In genomic region chr17:32596666-32597065, GRCh38 we compare ENCODE assay signal across 10 cellular contexts.
DNase-seq lines count a peak whose midpoint lies in the region; ATAC-seq lines count a peak whose summit lies in the region.
"Had no signal": no experiment of that assay in that cellular context is flagged by ENCODE, and none has a peak within 500 bp of the region (broad histone marks: within the 10 kb centered on the region; RNA-seq: fewer than 3 reads in every experiment).

No MANE protein-coding gene starts in this region.

- no peak for DNase-seq in activated naive CD4-positive, alpha-beta T cell treated with anti-CD3 and anti-CD28 coated beads, Interleukin-2, amount 50 U/mL, for 72 hours (ENCODE audit: low spot score in 2 of 2)
- no peak for DNase-seq in activated naive CD4-positive, alpha-beta T cell treated with anti-CD3 and anti-CD28 coated beads, Interleukin-2, amount 10 ng/mL, durations not matched to agents 7 days and 5 days
- DNase-seq in SW480 (ENCODE audit: low spot score) (peak; percentile 60), superior temporal gyrus (ENCODE audit: extremely low spot score) (peak; percentile 49), SIG-M5 (lab: John Stamatoyannopoulos, UW) (no peak)
- no peak for DNase-seq in activated naive CD4-positive, alpha-beta T cell treated with Interleukin-2 at 50 U/mL for 16 hours
- DNase-seq: BE2C, hypothalamus had no signal

- peaks cover 11% of the 10 kb centered on the region for H3K4me1 Mint-ChIP-seq in activated naive CD4-positive, alpha-beta T cell treated with anti-CD3 and anti-CD28 coated beads, Interleukin-2, amount 10 ng/mL, durations not matched to agents 7 days and 5 days

- H3K27me3 Mint-ChIP-seq in activated naive CD4-positive, alpha-beta T cell treated with anti-CD3 and anti-CD28 coated beads, Interleukin-2, amount 10 ng/mL, durations not matched to agents 7 days and 5 days, result peaks cover 6% of the 10 kb centered on the region

- H3K27ac Mint-ChIP-seq in activated naive CD4-positive, alpha-beta T cell treated with anti-CD3 and anti-CD28 coated beads, Interleukin-2, amount 50 U/mL, for 72 hours, result no peak overlapping the region
- no peak overlapping the region for H3K27ac Mint-ChIP-seq in activated naive CD4-positive, alpha-beta T cell treated with anti-CD3 and anti-CD28 coated beads, Interleukin-2, amount 10 ng/mL, durations not matched to agents 7 days and 5 days

- CTCF ChIA-PET in activated naive CD4-positive, alpha-beta T cell treated with anti-CD3 and anti-CD28 coated beads, Interleukin-2, amount 10 ng/mL, durations not matched to agents 7 days and 5 days (lab: Charles Lee), result interaction anchor here (0.9 to 1.3 kb wide), 2 partner anchors 113 to 114 kb away, joined by 3 to 5 read pairs; no protein-coding TSS in a partner anchor

- no peaks in the 10 kb centered on the region for H3K9me3 Mint-ChIP-seq in activated naive CD4-positive, alpha-beta T cell treated with anti-CD3 and anti-CD28 coated beads, Interleukin-2, amount 50 U/mL, for 72 hours
- H3K9me3 Mint-ChIP-seq in activated naive CD4-positive, alpha-beta T cell treated with anti-CD3 and anti-CD28 coated beads, Interleukin-2, amount 10 ng/mL, durations not matched to agents 7 days and 5 days, result no peaks in the 10 kb centered on the region

- H3K4me3 Mint-ChIP-seq in activated naive CD4-positive, alpha-beta T cell treated with anti-CD3 and anti-CD28 coated beads, Interleukin-2, amount 10 ng/mL, durations not matched to agents 7 days and 5 days, result no peak overlapping the region

- ATAC-seq in activated naive CD4-positive, alpha-beta T cell treated with anti-CD3 and anti-CD28 coated beads, Interleukin-2, amount 50 U/mL, for 72 hours, result peak; percentile 28 to 64
- peak; percentile 61 for ATAC-seq in HG03159 (IDR thresholded peaks at IDR 0.05; ENCODE audit: unreplicated experiment)
- ATAC-seq in activated CD4-positive, CD25-positive, alpha-beta regulatory T cell treated with anti-CD3 and anti-CD28 coated beads, Interleukin-2, amount 50 U/mL, for 24 hours, result no peak

- H3K36me3 Mint-ChIP-seq in activated naive CD4-positive, alpha-beta T cell treated with anti-CD3 and anti-CD28 coated beads, Interleukin-2, amount 50 U/mL, for 72 hours, result peaks cover 0 to 6% of the 10 kb centered on the region in 2 donors
- no peaks in the 10 kb centered on the region for H3K36me3 Mint-ChIP-seq in activated naive CD4-positive, alpha-beta T cell treated with anti-CD3 and anti-CD28 coated beads, Interleukin-2, amount 10 ng/mL, durations not matched to agents 7 days and 5 days

Comparison
In these comparisons a context has a peak if more than half of its experiments do, and no peak if none do; other contexts are left out.
1. ATAC-seq: peak in activated naive CD4-positive, alpha-beta T cell treated with anti-CD3 and anti-CD28 coated beads, Interleukin-2, amount 50 U/mL, for 72 hours (2 of 2) and HG03159 (single experiment); none in activated CD4-positive, CD25-positive, alpha-beta regulatory T cell treated with anti-CD3 and anti-CD28 coated beads, Interleukin-2, amount 50 U/mL, for 24 hours (0 of 2).
2. DNase-seq: peak in SW480 (single experiment) and superior temporal gyrus (single experiment); none in activated naive CD4-positive, alpha-beta T cell treated with anti-CD3 and anti-CD28 coated beads, Interleukin-2, amount 50 U/mL, for 72 hours (0 of 2), activated naive CD4-positive, alpha-beta T cell treated with anti-CD3 and anti-CD28 coated beads, Interleukin-2, amount 10 ng/mL, durations not matched to agents 7 days and 5 days (single experiment), activated naive CD4-positive, alpha-beta T cell treated with Interleukin-2 at 50 U/mL for 16 hours (single experiment) and SIG-M5 (single experiment).